1 cellular context compared by ENCODE assay signal in the genomic region with DNA sequence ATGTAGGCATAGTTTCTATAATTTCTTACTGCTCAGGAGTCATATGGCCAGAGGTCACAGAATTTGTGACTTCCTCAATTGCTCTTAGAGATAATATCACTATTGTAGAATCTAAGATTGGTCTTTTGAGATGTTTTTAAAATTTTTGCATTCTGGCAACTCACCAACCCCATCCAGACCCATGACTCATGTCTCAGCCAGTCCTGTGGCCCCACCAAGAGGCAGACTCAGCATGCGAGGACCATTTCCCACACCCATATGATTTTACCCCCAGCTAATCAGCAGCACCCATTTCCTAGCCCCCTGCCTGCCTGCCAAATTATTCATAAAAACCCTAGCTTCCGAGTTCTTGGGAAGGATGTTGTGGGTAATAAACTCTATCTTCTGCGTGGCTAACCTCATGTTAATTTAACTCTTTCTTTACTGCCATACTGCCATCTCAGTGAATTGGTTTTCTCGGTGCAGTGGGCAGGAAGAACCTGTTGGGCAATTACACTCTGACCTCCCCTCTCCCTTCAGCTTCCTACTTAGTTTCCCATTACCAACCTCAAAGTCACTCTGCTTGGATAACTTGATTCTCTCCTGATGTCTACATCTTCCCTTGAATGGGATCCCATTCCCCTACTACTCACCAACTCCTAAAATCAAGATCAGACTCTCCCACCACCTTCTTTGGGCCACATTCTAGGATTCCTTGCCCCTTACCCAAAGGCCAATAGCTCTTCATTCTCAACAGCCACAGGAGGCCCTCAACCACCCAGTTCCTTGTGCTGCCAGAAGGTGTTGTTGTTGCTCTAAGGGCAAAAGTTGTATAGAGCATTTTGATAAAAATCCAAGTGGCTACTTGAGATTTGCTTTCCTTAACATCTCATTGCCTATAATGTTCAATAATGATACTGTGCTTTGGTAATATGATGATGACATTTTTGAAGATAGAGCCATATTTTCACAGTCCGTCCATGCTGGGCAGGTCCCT.
TF ChIP-seq lines count a peak whose summit lies in the region.

No MANE protein-coding gene starts in this region.

TF ChIP-seq in HEK293, 187 proteins besides CTCF, POLR2A, EP300 and RAD21 (continued from another document):
- TF ChIP-seq ZNF664 (tag by site-specific recombination; IDR thresholded peaks at IDR 0.05) (peak; percentile 67; the same call in 1 of the 2 replicates), KLF10 (tag by site-specific recombination; IDR thresholded peaks at IDR 0.05) (no peak), ZNF48 (tag by site-specific recombination; IDR thresholded peaks at IDR 0.05) (no peak), ZNF175 (tag by site-specific recombination; IDR thresholded peaks at IDR 0.05) (no peak), HOXA7 (CRISPR knock-in tag; IDR thresholded peaks at IDR 0.05; ENCODE audit: borderline replicate concordance) (no peak), ZNF121 (tag by site-specific recombination; IDR thresholded peaks at IDR 0.05) (no peak), FEZF1 (tag by site-specific recombination; IDR thresholded peaks at IDR 0.05) (no peak), GLIS1 (tag by site-specific recombination; IDR thresholded peaks at IDR 0.05) (peak; percentile 85), ZIC2 (tag by site-specific recombination; IDR thresholded peaks at IDR 0.05) (peak; percentile 38; the same call in 1 of the 2 replicates), ZNF645 (tag by site-specific recombination; IDR thresholded peaks at IDR 0.05) (no peak), GLIS2 (tag by site-specific recombination; IDR thresholded peaks at IDR 0.05) (no peak), ZFP69B (tag by site-specific recombination; IDR thresholded peaks at IDR 0.05) (peak; percentile 89), OSR2 (tag by site-specific recombination; IDR thresholded peaks at IDR 0.05) (no peak), ZNF654 (tag by site-specific recombination; IDR thresholded peaks at IDR 0.05; ENCODE audit: low read depth) (peak; percentile 33; the same call in 1 of the 2 replicates), ZBTB7A (tag by site-specific recombination; IDR thresholded peaks at IDR 0.05; ENCODE audit: low read depth) (no peak), ZNF544 (tag by site-specific recombination; IDR thresholded peaks at IDR 0.05) (no peak), WT1 (tag by site-specific recombination; IDR thresholded peaks at IDR 0.05) (no peak), ZNF335 (tag by site-specific recombination; conservative IDR thresholded peaks at IDR 0.05) (peak; percentile 63), ZNF433 (tag by site-specific recombination; IDR thresholded peaks at IDR 0.05; ENCODE audit: low read depth) (no peak)
- TF ChIP-seq, protein P1, sequence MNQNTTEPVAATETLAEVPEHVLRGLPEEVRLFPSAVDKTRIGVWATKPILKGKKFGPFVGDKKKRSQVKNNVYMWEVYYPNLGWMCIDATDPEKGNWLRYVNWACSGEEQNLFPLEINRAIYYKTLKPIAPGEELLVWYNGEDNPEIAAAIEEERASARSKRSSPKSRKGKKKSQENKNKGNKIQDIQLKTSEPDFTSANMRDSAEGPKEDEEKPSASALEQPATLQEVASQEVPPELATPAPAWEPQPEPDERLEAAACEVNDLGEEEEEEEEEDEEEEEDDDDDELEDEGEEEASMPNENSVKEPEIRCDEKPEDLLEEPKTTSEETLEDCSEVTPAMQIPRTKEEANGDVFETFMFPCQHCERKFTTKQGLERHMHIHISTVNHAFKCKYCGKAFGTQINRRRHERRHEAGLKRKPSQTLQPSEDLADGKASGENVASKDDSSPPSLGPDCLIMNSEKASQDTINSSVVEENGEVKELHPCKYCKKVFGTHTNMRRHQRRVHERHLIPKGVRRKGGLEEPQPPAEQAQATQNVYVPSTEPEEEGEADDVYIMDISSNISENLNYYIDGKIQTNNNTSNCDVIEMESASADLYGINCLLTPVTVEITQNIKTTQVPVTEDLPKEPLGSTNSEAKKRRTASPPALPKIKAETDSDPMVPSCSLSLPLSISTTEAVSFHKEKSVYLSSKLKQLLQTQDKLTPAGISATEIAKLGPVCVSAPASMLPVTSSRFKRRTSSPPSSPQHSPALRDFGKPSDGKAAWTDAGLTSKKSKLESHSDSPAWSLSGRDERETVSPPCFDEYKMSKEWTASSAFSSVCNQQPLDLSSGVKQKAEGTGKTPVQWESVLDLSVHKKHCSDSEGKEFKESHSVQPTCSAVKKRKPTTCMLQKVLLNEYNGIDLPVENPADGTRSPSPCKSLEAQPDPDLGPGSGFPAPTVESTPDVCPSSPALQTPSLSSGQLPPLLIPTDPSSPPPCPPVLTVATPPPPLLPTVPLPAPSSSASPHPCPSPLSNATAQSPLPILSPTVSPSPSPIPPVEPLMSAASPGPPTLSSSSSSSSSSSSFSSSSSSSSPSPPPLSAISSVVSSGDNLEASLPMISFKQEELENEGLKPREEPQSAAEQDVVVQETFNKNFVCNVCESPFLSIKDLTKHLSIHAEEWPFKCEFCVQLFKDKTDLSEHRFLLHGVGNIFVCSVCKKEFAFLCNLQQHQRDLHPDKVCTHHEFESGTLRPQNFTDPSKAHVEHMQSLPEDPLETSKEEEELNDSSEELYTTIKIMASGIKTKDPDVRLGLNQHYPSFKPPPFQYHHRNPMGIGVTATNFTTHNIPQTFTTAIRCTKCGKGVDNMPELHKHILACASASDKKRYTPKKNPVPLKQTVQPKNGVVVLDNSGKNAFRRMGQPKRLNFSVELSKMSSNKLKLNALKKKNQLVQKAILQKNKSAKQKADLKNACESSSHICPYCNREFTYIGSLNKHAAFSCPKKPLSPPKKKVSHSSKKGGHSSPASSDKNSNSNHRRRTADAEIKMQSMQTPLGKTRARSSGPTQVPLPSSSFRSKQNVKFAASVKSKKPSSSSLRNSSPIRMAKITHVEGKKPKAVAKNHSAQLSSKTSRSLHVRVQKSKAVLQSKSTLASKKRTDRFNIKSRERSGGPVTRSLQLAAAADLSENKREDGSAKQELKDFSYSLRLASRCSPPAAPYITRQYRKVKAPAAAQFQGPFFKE (tag by site-specific recombination; IDR thresholded peaks at IDR 0.05; ENCODE audit: borderline replicate concordance) = no peak
- TF ChIP-seq, protein P2, sequence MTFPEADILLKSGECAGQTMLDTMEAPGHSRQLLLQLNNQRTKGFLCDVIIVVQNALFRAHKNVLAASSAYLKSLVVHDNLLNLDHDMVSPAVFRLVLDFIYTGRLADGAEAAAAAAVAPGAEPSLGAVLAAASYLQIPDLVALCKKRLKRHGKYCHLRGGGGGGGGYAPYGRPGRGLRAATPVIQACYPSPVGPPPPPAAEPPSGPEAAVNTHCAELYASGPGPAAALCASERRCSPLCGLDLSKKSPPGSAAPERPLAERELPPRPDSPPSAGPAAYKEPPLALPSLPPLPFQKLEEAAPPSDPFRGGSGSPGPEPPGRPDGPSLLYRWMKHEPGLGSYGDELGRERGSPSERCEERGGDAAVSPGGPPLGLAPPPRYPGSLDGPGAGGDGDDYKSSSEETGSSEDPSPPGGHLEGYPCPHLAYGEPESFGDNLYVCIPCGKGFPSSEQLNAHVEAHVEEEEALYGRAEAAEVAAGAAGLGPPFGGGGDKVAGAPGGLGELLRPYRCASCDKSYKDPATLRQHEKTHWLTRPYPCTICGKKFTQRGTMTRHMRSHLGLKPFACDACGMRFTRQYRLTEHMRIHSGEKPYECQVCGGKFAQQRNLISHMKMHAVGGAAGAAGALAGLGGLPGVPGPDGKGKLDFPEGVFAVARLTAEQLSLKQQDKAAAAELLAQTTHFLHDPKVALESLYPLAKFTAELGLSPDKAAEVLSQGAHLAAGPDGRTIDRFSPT (tag by site-specific recombination; IDR thresholded peaks at IDR 0.05) = no peak
- TF ChIP-seq, protein P3, sequence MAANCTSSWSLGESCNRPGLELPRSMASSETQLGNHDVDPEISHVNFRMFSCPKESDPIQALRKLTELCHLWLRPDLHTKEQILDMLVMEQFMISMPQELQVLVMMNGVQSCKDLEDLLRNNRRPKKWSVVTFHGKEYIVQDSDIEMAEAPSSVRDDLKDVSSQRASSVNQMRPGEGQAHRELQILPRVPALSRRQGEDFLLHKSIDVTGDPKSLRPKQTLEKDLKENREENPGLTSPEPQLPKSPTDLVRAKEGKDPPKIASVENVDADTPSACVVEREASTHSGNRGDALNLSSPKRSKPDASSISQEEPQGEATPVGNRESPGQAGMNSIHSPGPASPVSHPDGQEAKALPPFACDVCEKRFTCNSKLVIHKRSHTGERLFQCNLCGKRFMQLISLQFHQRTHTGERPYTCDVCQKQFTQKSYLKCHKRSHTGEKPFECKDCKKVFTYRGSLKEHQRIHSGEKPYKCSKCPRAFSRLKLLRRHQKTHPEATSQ (tag by site-specific recombination; IDR thresholded peaks at IDR 0.05) = no peak
- TF ChIP-seq, protein P4, sequence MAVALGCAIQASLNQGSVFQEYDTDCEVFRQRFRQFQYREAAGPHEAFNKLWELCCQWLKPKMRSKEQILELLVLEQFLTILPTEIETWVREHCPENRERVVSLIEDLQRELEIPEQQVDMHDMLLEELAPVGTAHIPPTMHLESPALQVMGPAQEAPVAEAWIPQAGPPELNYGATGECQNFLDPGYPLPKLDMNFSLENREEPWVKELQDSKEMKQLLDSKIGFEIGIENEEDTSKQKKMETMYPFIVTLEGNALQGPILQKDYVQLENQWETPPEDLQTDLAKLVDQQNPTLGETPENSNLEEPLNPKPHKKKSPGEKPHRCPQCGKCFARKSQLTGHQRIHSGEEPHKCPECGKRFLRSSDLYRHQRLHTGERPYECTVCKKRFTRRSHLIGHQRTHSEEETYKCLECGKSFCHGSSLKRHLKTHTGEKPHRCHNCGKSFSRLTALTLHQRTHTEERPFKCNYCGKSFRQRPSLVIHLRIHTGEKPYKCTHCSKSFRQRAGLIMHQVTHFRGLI (tag by site-specific recombination; IDR thresholded peaks at IDR 0.05) = no peak
- TF ChIP-seq, protein P5, sequence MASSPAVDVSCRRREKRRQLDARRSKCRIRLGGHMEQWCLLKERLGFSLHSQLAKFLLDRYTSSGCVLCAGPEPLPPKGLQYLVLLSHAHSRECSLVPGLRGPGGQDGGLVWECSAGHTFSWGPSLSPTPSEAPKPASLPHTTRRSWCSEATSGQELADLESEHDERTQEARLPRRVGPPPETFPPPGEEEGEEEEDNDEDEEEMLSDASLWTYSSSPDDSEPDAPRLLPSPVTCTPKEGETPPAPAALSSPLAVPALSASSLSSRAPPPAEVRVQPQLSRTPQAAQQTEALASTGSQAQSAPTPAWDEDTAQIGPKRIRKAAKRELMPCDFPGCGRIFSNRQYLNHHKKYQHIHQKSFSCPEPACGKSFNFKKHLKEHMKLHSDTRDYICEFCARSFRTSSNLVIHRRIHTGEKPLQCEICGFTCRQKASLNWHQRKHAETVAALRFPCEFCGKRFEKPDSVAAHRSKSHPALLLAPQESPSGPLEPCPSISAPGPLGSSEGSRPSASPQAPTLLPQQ (tag by site-specific recombination; IDR thresholded peaks at IDR 0.05) = peak; percentile 92
- TF ChIP-seq, protein P6, sequence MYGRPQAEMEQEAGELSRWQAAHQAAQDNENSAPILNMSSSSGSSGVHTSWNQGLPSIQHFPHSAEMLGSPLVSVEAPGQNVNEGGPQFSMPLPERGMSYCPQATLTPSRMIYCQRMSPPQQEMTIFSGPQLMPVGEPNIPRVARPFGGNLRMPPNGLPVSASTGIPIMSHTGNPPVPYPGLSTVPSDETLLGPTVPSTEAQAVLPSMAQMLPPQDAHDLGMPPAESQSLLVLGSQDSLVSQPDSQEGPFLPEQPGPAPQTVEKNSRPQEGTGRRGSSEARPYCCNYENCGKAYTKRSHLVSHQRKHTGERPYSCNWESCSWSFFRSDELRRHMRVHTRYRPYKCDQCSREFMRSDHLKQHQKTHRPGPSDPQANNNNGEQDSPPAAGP (tag by site-specific recombination; IDR thresholded peaks at IDR 0.05) = no peak
